In the genomic region with DNA sequence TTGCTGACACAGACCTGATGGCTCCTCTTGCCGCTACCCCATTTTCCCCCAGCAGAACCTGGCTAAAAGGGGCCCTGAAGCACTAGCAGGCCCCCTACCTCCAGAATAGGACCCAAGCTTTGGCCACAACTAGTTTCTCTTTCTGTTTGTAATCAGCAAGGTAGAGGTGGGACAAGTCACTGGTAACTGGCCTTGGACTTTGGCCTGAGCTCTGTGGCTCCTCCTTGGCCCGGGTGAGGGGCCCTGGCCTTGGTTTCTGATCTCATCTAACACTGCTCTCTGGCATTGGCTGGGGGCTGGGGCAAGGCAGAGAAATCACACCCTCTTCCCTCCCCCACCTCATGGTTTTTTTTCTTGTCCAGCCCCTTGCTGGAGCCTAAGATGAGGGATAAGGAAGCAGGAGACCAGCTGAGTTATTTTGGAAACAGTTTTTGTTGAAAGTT, we compare ENCODE assay signal across 8 cellular contexts. TPM values are rescaled to one million over a fixed set of nuclear protein-coding genes. Genes with fewer than 3 reads are reported as not detected.
A peak's percentile ranks its signal among the peaks of the same experiment; 100 is the strongest.
DNase-seq lines count a peak whose midpoint lies in the region; FAIRE-seq and TF ChIP-seq lines count a peak whose summit lies in the region.

No MANE protein-coding gene starts in this region.

- peaks cover 36 to 48% (median 48%) of the 10 kb centered on the region in 3 donors for H3K4me1 Mint-ChIP-seq in CD8-positive, alpha-beta memory T cell
- peaks cover 18% of the 10 kb centered on the region for H3K4me1 Mint-ChIP-seq in neural progenitor cell

- H3K27ac ChIP-seq in CD8-positive, alpha-beta memory T cell (ENCODE audit: low read depth, low read length): peak overlapping the region; percentile 90
- no peak overlapping the region for H3K27ac ChIP-seq in MM.1S (ENCODE audit: low read length)
- H3K27ac ChIP-seq in effector memory CD4-positive, alpha-beta T cell (ENCODE audit: insufficient read depth, low read length, poor library complexity, severe bottlenecking): peak overlapping the region; percentile 77
- no peak overlapping the region for H3K27ac ChIP-seq in neural progenitor cell

- H3K27me3 ChIP-seq in CD8-positive, alpha-beta memory T cell (ENCODE audit: insufficient read depth, low read length, poor library complexity, severe bottlenecking): no peaks in the 10 kb centered on the region
- H3K27me3 ChIP-seq in MM.1S (replicated peaks; ENCODE audit: insufficient read depth, low read length) (no peaks in the 10 kb centered on the region), neural progenitor cell (no peaks in the 10 kb centered on the region)
- H3K27me3 ChIP-seq in effector memory CD4-positive, alpha-beta T cell (replicated peaks; ENCODE audit: control insufficient read depth, insufficient read depth, low read length, poor library complexity, severe bottlenecking): no peaks in the 10 kb centered on the region

- POLR2A ChIA-PET in CD8-positive, alpha-beta memory T cell (lab: Charles Lee): interaction anchor here (0.7 to 4.2 kb wide), 2 partner anchors 8 to 198 kb away, joined by 3 to 52 read pairs; no protein-coding TSS in a partner anchor

- H3K9me3 ChIP-seq in CD8-positive, alpha-beta memory T cell (ENCODE audit: low read length): no peaks in the 10 kb centered on the region
- H3K9me3 ChIP-seq in MM.1S (replicated peaks; ENCODE audit: insufficient read depth, low read length) (no peaks in the 10 kb centered on the region), neural progenitor cell (ENCODE audit: low read depth) (no peaks in the 10 kb centered on the region)
- no peaks in the 10 kb centered on the region for H3K9me3 ChIP-seq in effector memory CD4-positive, alpha-beta T cell (ENCODE audit: control insufficient read depth, low read length)

- H3K4me2 ChIP-seq in MM.1S (ENCODE audit: low read depth, low read length): peak overlapping the region; percentile 81
- peak overlapping the region; percentile 89 for H3K4me2 ChIP-seq in neural progenitor cell

- H3K36me3 Mint-ChIP-seq in CD8-positive, alpha-beta memory T cell: peaks cover 11 to 46% (median 13%) of the 10 kb centered on the region in 3 donors
- H3K36me3 Mint-ChIP-seq in neural progenitor cell: peaks cover 18% of the 10 kb centered on the region

- H3K4me1 ChIP-seq in CD8-positive, alpha-beta memory T cell (ENCODE audit: insufficient read depth, low read length): peaks cover 26% of the 10 kb centered on the region
- H3K4me1 ChIP-seq in MM.1S (ENCODE audit: low read length) (peaks cover 13% of the 10 kb centered on the region), neural progenitor cell (peaks cover 27% of the 10 kb centered on the region)
- peaks cover 23% of the 10 kb centered on the region for H3K4me1 ChIP-seq in effector memory CD4-positive, alpha-beta T cell (ENCODE audit: control insufficient read depth, insufficient read depth, low read length, poor library complexity, severe bottlenecking)

- DNase-seq in CD8-positive, alpha-beta memory T cell: no peak
- peak; percentile 35 for DNase-seq in MM.1S
- no peak for DNase-seq in effector memory CD4-positive, alpha-beta T cell
- no peak for DNase-seq in neural progenitor cell (ENCODE audit: low spot score)
- DNase-seq in HTR-8/SVneo (ENCODE audit: insufficient read length, low spot score): no peak
- no peak for DNase-seq in globus pallidus (ENCODE audit: low spot score)
- DNase-seq in NOMO-1 treated with DMSO at 0.1 percent for 48 hours (lab: John Stamatoyannopoulos, UW; ENCODE audit: unreplicated experiment): no peak
- no peak for DNase-seq in NCI-H524 treated with DMSO at 0.1 percent for 48 hours (lab: John Stamatoyannopoulos, UW)

- H3K36me3 ChIP-seq in CD8-positive, alpha-beta memory T cell (ENCODE audit: insufficient read depth, low read length): peaks cover 29% of the 10 kb centered on the region
- H3K36me3 ChIP-seq in MM.1S (replicated peaks; ENCODE audit: insufficient read depth, low read length) (no peaks in the 10 kb centered on the region; the same call in 1 of the 2 replicates), neural progenitor cell (no peaks in the 10 kb centered on the region)
- peaks cover 32% of the 10 kb centered on the region for H3K36me3 ChIP-seq in effector memory CD4-positive, alpha-beta T cell (ENCODE audit: control insufficient read depth, insufficient read depth, low read length)

- peak overlapping the region; percentile 99 for H3K4me3 ChIP-seq in CD8-positive, alpha-beta memory T cell (ENCODE audit: low read length)
- H3K4me3 ChIP-seq in MM.1S (ENCODE audit: low read length) (peak overlapping the region; percentile 99), neural progenitor cell (peak overlapping the region; percentile 100)
- peak overlapping the region; percentile 96 for H3K4me3 ChIP-seq in effector memory CD4-positive, alpha-beta T cell (ENCODE audit: insufficient read depth, low read depth, low read length, poor library complexity, severe bottlenecking)

- H3K27me3 Mint-ChIP-seq in CD8-positive, alpha-beta memory T cell: peaks cover 0 to 7% of the 10 kb centered on the region in 2 donors
- H3K27me3 Mint-ChIP-seq in neural progenitor cell (ENCODE audit: insufficient read depth, low read depth): peaks cover 8% of the 10 kb centered on the region

- peaks cover 2 to 10% (median 8%) of the 10 kb centered on the region in 5 donors for H3K9me3 Mint-ChIP-seq in CD8-positive, alpha-beta memory T cell
- H3K9me3 Mint-ChIP-seq in neural progenitor cell: peaks cover 13% of the 10 kb centered on the region

- CTCF ChIA-PET in CD8-positive, alpha-beta memory T cell (lab: Charles Lee): interaction anchor here (4.3 kb wide), 1 partner anchor 9 kb away, joined by 64 read pairs; no protein-coding TSS in a partner anchor

- H3K79me2 ChIP-seq in MM.1S (ENCODE audit: low read length) (peaks cover 51% of the 10 kb centered on the region), neural progenitor cell (ENCODE audit: low read depth) (peaks cover 55% of the 10 kb centered on the region)

- H2AFZ ChIP-seq in MM.1S (ENCODE audit: low read length) (no peak overlapping the region), neural progenitor cell (replicated peaks) (no peak overlapping the region)

- peak overlapping the region; percentile 92 to 100 (median 96) for H3K27ac Mint-ChIP-seq in CD8-positive, alpha-beta memory T cell
- no peak overlapping the region for H3K27ac Mint-ChIP-seq in neural progenitor cell

- peak overlapping the region; percentile 94 to 100 (median 99) for H3K4me3 Mint-ChIP-seq in CD8-positive, alpha-beta memory T cell
- peak overlapping the region; percentile 98 for H3K4me3 Mint-ChIP-seq in neural progenitor cell

- no peak for FAIRE-seq in HTR-8/SVneo (lab: Jason Lieb, UNC)

- H3K9ac ChIP-seq in MM.1S (ENCODE audit: low read length) (0 out of 2 replicates have a peak overlapping the region, but pooled peaks have one; percentile 95), neural progenitor cell (peak overlapping the region; percentile 94)

- H3F3A ChIP-seq in MM.1S (ENCODE audit: insufficient read depth, low read length): 0 out of 2 replicates have a peak, but pooled peaks cover 3% of the 10 kb centered on the region
- H3F3A ChIP-seq in neural progenitor cell (ENCODE audit: low read depth): peaks cover 15% of the 10 kb centered on the region

- no peak for TF ChIP-seq CTCF in MM.1S (IDR thresholded peaks at IDR 0.05; ENCODE audit: low read length)
- TF ChIP-seq CTCF in neural progenitor cell (IDR thresholded peaks at IDR 0.05): no peak

- H4K20me1 ChIP-seq in MM.1S (ENCODE audit: insufficient read depth, low read length): peaks cover 25% of the 10 kb centered on the region
- peaks cover 51% of the 10 kb centered on the region for H4K20me1 ChIP-seq in neural progenitor cell (ENCODE audit: low read depth)

- H3K9me2 ChIP-seq in MM.1S (replicated peaks; ENCODE audit: insufficient read depth, low read length): no peaks in the 10 kb centered on the region

RNA-seq across cellular contexts. Expression of gene CALM3, which starts 2.1 kb away (rescaled TPM):
- total RNA-seq in CD8-positive, alpha-beta memory T cell: 100 to 1,000 TPM; 465 to 493 TPM
- 168 TPM for polyA plus RNA-seq in CD8-positive, alpha-beta memory T cell
- total RNA-seq in neural progenitor cell (ENCODE audit: low replicate concordance): 373 and 403 TPM in 2 replicates

RNA-seq across cellular contexts. Expression of gene PTGIR, which starts 21.7 kb away (rescaled TPM):
- total RNA-seq in CD8-positive, alpha-beta memory T cell: 10 to 100 TPM; 17.7 to 18.4 TPM
- polyA plus RNA-seq in CD8-positive, alpha-beta memory T cell: not detected
- total RNA-seq in neural progenitor cell (ENCODE audit: low replicate concordance): not detected in 2 replicates

RNA-seq across cellular contexts. Expression of gene GNG8, which starts 32.8 kb away (rescaled TPM):
- 1 to 10 TPM; 9.0 TPM for total RNA-seq in CD8-positive, alpha-beta memory T cell
- polyA plus RNA-seq in CD8-positive, alpha-beta memory T cell: not detected
- total RNA-seq in neural progenitor cell (ENCODE audit: low replicate concordance): not detected in 2 replicates

RNA-seq across cellular contexts. Expression of gene DACT3, which starts 57.8 kb away (rescaled TPM):
- 1 to 10 TPM; 2.5 TPM for total RNA-seq in CD8-positive, alpha-beta memory T cell
- not detected for polyA plus RNA-seq in CD8-positive, alpha-beta memory T cell
- 0.75 and 2.2 TPM in 2 replicates for total RNA-seq in neural progenitor cell (ENCODE audit: low replicate concordance)

Comparison
In these comparisons a context has a peak if more than half of its experiments do, and no peak if none do; other contexts are left out.
1. H3K27ac ChIP-seq: peak in CD8-positive, alpha-beta memory T cell (single experiment) and effector memory CD4-positive, alpha-beta T cell (single experiment); none in MM.1S (single experiment) and neural progenitor cell (single experiment).
2. RNA of gene PTGIR, which starts 21.7 kb away (total RNA-seq): 17.7 to 18.4 TPM in CD8-positive, alpha-beta memory T cell; not detected in neural progenitor cell; every median in the first group is over 10 times any median in the second.
3. Peak in every context shown above with its lines, with median percentiles within 50 percentile points of each other: H3K4me3 ChIP-seq.